ENCODE assay signal across 21 cellular contexts in genomic region chr2:117087565-117088291, GRCh38.
DNase-seq lines count a peak whose midpoint lies in the region; ATAC-seq and TF ChIP-seq lines count a peak whose summit lies in the region.
"Had no signal": no experiment of that assay in that cellular context is flagged by ENCODE, and none has a peak within 500 bp of the region (broad histone marks: within the 10 kb centered on the region; RNA-seq: fewer than 3 reads in every experiment).

No MANE protein-coding gene starts in this region.

- no peak for ATAC-seq in activated CD4-positive, CD25-positive, alpha-beta regulatory T cell treated with anti-CD3 and anti-CD28 coated beads, Interleukin-2, amount 50 U/mL, for 24 hours
- ATAC-seq in activated CD8-positive, alpha-beta memory T cell treated with anti-CD3 and anti-CD28 coated beads, Interleukin-2, amount 10 ng/mL, durations not matched to agents 7 days and 5 days: no peak
- ATAC-seq: heart right ventricle, left lung, Panc1 had no signal

- H3K9me3 Mint-ChIP-seq in type B pancreatic cell: no peaks in the 10 kb centered on the region
- H3K9me3 Mint-ChIP-seq in activated CD8-positive, alpha-beta memory T cell treated with anti-CD3 and anti-CD28 coated beads, Interleukin-2, amount 10 ng/mL, durations not matched to agents 7 days and 5 days (ENCODE audit: low read depth): peaks cover 2% of the 10 kb centered on the region

- peaks cover 17% of the 10 kb centered on the region for H3K4me1 Mint-ChIP-seq in type B pancreatic cell (ENCODE audit: unreplicated experiment)
- no peaks in the 10 kb centered on the region for H3K4me1 Mint-ChIP-seq in activated CD8-positive, alpha-beta memory T cell treated with anti-CD3 and anti-CD28 coated beads, Interleukin-2, amount 10 ng/mL, durations not matched to agents 7 days and 5 days
- H3K4me1 Mint-ChIP-seq: activated naive CD8-positive, alpha-beta T cell treated with anti-CD3 and anti-CD28 coated beads for 36 hours; CD14-positive monocyte had no signal

- peak overlapping the region; percentile 11 for H3K27ac Mint-ChIP-seq in type B pancreatic cell
- no peak overlapping the region for H3K27ac Mint-ChIP-seq in activated CD8-positive, alpha-beta memory T cell treated with anti-CD3 and anti-CD28 coated beads, Interleukin-2, amount 10 ng/mL, durations not matched to agents 7 days and 5 days
- H3K27ac Mint-ChIP-seq: activated naive CD8-positive, alpha-beta T cell treated with anti-CD3 and anti-CD28 coated beads for 36 hours; activated T-cell treated with anti-CD3 and anti-CD28 coated beads, Interleukin-2, amount 50 U/mL, for 24 hours; CD14-positive monocyte had no signal

- CTCF ChIA-PET in activated CD8-positive, alpha-beta memory T cell treated with anti-CD3 and anti-CD28 coated beads, Interleukin-2, amount 10 ng/mL, durations not matched to agents 7 days and 5 days (lab: Charles Lee): no interaction called here

- H3K36me3 Mint-ChIP-seq in type B pancreatic cell: no peaks in the 10 kb centered on the region
- no peaks in the 10 kb centered on the region for H3K36me3 Mint-ChIP-seq in activated CD8-positive, alpha-beta memory T cell treated with anti-CD3 and anti-CD28 coated beads, Interleukin-2, amount 10 ng/mL, durations not matched to agents 7 days and 5 days
- H3K36me3 Mint-ChIP-seq: activated naive CD8-positive, alpha-beta T cell treated with anti-CD3 and anti-CD28 coated beads for 36 hours; CD14-positive monocyte had no signal

- no peaks in the 10 kb centered on the region for H3K27me3 Mint-ChIP-seq in type B pancreatic cell
- H3K27me3 Mint-ChIP-seq in activated CD8-positive, alpha-beta memory T cell treated with anti-CD3 and anti-CD28 coated beads, Interleukin-2, amount 10 ng/mL, durations not matched to agents 7 days and 5 days: no peaks in the 10 kb centered on the region
- H3K27me3 Mint-ChIP-seq: activated naive CD8-positive, alpha-beta T cell treated with anti-CD3 and anti-CD28 coated beads for 36 hours; activated T-cell treated with anti-CD3 and anti-CD28 coated beads, Interleukin-2, amount 50 U/mL, for 24 hours had no signal

- DNase-seq in NCI-H2081 (lab: John Stamatoyannopoulos, UW): peak; percentile 28 to 82
- no peak for DNase-seq in NCI-H2081 treated with DMSO at 0.1 percent for 48 hours (lab: John Stamatoyannopoulos, UW)
- peak; percentile 2 for DNase-seq in SK-N-DZ (ENCODE audit: low spot score)
- DNase-seq in islet precursor cell: peak; percentile 87
- DNase-seq in type B pancreatic cell (ENCODE audit: extremely low spot score, unreplicated experiment): no peak
- DNase-seq in activated CD8-positive, alpha-beta memory T cell treated with anti-CD3 and anti-CD28 coated beads, Interleukin-2, amount 10 ng/mL, durations not matched to agents 7 days and 5 days: no peak
- DNase-seq in T1000 (lab: John Stamatoyannopoulos, UW): no peak
- DNase-seq: 8988T; activated CD4-positive, alpha-beta T cell treated with anti-CD3 and anti-CD28 coated beads, Interleukin-2, amount 50 U/mL, for 48 hours; activated naive CD8-positive, alpha-beta T cell treated with anti-CD3 and anti-CD28 coated beads for 36 hours; activated T-cell treated with anti-CD3 and anti-CD28 coated beads, Interleukin-2, amount 50 U/mL, for 24 hours; DND-41; heart right ventricle; left lung; NCI-H187 treated with DMSO at 0.1 percent for 48 hours; NCI-H82; stimulated activated naive CD4-positive, alpha-beta T cell; upper lobe of left lung had no signal

- TF ChIP-seq CTCF in type B pancreatic cell (conservative IDR thresholded peaks at IDR 0.05): no peak

- H3K4me3 Mint-ChIP-seq in type B pancreatic cell: peak overlapping the region; percentile 65
- H3K4me3 Mint-ChIP-seq in activated CD8-positive, alpha-beta memory T cell treated with anti-CD3 and anti-CD28 coated beads, Interleukin-2, amount 10 ng/mL, durations not matched to agents 7 days and 5 days: no peak overlapping the region
- H3K4me3 Mint-ChIP-seq: activated naive CD8-positive, alpha-beta T cell treated with anti-CD3 and anti-CD28 coated beads for 36 hours; activated T-cell treated with anti-CD3 and anti-CD28 coated beads, Interleukin-2, amount 50 U/mL, for 24 hours; CD14-positive monocyte had no signal

Comparison
In these comparisons a context has a peak if more than half of its experiments do, and no peak if none do; other contexts are left out.
1. DNase-seq: peak in NCI-H2081 (2 of 2), SK-N-DZ (single experiment) and islet precursor cell (single experiment); none in NCI-H2081 treated with DMSO at 0.1 percent for 48 hours (single experiment), type B pancreatic cell (single experiment), activated CD8-positive, alpha-beta memory T cell treated with anti-CD3 and anti-CD28 coated beads, Interleukin-2, amount 10 ng/mL, durations not matched to agents 7 days and 5 days (single experiment) and T1000 (single experiment).